19 cellular contexts compared by ENCODE assay signal in genomic region chr6:143664171-143664570, GRCh38.
"Had no signal": no experiment of that assay in that cellular context is flagged by ENCODE, and none has a peak within 500 bp of the region (broad histone marks: within the 10 kb centered on the region; RNA-seq: fewer than 3 reads in every experiment).

No MANE protein-coding gene starts in this region.

- H3K4me3 ChIP-seq: MG63 had no signal

- H3K36me3 ChIP-seq: MG63 had no signal

- H3K27ac ChIP-seq: RWPE1 had no signal

- DNase-seq: KG1, MG63, NCI-H1092 treated with DMSO at 0.1 percent for 48 hours, NCI-H1436, NCI-H187, NCI-H2029, NCI-H2081 treated with DMSO at 0.1 percent for 48 hours, NCI-H2171, NCI-H226, NCI-H446, NCI-H510A, NCI-H524 treated with DMSO at 0.1 percent for 48 hours, NCI-H69, NCI-H774, SHP77, SK-N-SH, SW 1271, T-cell had no signal

- H3K9ac ChIP-seq: SK-N-SH had no signal

- ATAC-seq: T-cell had no signal
